Comparison of ENCODE assay signal across 8 cellular contexts in genomic region chr11:86244522-86245368, GRCh38. TPM values are rescaled to one million over a fixed set of nuclear protein-coding genes. Genes with fewer than 3 reads are reported as not detected.
A peak's percentile ranks its signal among the peaks of the same experiment; 100 is the strongest.
DNase-seq lines count a peak whose midpoint lies in the region; ATAC-seq and TF ChIP-seq lines count a peak whose summit lies in the region.

Gene EED, plus strand, starts transcription at chr11:86244753. Its CDS starts 477 bp downstream, at chr11:86245230.

- peak within 1 kb of the TSS; percentile 97 to 98 for H3K27ac ChIP-seq in mucosa of rectum (ENCODE audit: low read depth in 2 of 2, low read length in 2 of 2)

- H3K36me3 ChIP-seq in mucosa of rectum (ENCODE audit: control insufficient read depth in 2 of 2, insufficient read depth in 2 of 2, low read length in 2 of 2) = no peaks in the 10 kb centered on the region

- H3K27me3 Mint-ChIP-seq in IgD-negative memory B cell = no peaks in the 10 kb centered on the region

- H3K9me3 ChIP-seq in mucosa of rectum (ENCODE audit: control insufficient read depth in 2 of 2, low read length in 2 of 2) = no peaks in the 10 kb centered on the region

- peaks cover 25 to 36% (median 29%) of the 10 kb centered on the region in 3 donors for H3K4me1 Mint-ChIP-seq in IgD-negative memory B cell

- H3K9ac ChIP-seq in mucosa of rectum (ENCODE audit: low read depth in 1 of 2, low read length in 2 of 2) = peak within 1 kb of the TSS; percentile 97 to 99

- H3K4me1 ChIP-seq in mucosa of rectum (ENCODE audit: control insufficient read depth in 2 of 2, insufficient read depth in 2 of 2, low read length in 2 of 2) = peaks cover 21 to 22% of the 10 kb centered on the region in 2 donors

- no peaks in the 10 kb centered on the region for H3K27me3 ChIP-seq in mucosa of rectum (ENCODE audit: control insufficient read depth in 2 of 2, insufficient read depth in 2 of 2, low read length in 2 of 2)

- peak; percentile 58 for ATAC-seq in GM21576 (IDR thresholded peaks at IDR 0.05; ENCODE audit: unreplicated experiment)

- peak within 1 kb of the TSS; percentile 98 to 100 for H3K4me3 ChIP-seq in mucosa of rectum (ENCODE audit: low read length in 2 of 2)

- no peak within 1 kb of the TSS for H3K27ac Mint-ChIP-seq in IgD-negative memory B cell

- DNase-seq in DMS114 treated with DMSO at 0.1 percent for 48 hours (lab: John Stamatoyannopoulos, UW; ENCODE audit: unreplicated experiment) = peak; percentile 91
- peak; percentile 100 for DNase-seq in OCI-M1 (lab: John Stamatoyannopoulos, UW)
- DNase-seq in activated T-cell treated with anti-CD3 and anti-CD28 coated beads for 4 hours = peak; percentile 88
- peak; percentile 97 for DNase-seq in erythroblast (lab: John Stamatoyannopoulos, UW)
- DNase-seq in stimulated activated CD8-positive, alpha-beta memory T cell treated with anti-CD3 and anti-CD28 coated beads, Interleukin-4, amount 100 ng/mL, for 48 hours = peak; percentile 95

- peak; percentile 94 for TF ChIP-seq POLR2A in erythroblast (IDR thresholded peaks at IDR 0.05; ENCODE audit: low read length)

- no peaks in the 10 kb centered on the region for H3K9me3 Mint-ChIP-seq in IgD-negative memory B cell

- H3K4me3 Mint-ChIP-seq in IgD-negative memory B cell = no peak within 1 kb of the TSS

- H3K36me3 Mint-ChIP-seq in IgD-negative memory B cell = no peaks in the 10 kb centered on the region

RNA-seq across cellular contexts. Expression of gene EED, which starts in this region (rescaled TPM):
- 20.2 TPM for polyA plus RNA-seq in IgD-negative memory B cell

Comparison
In these comparisons a context has a peak if more than half of its experiments do, and no peak if none do; other contexts are left out.
1. Peak in every context shown above with its lines: DNase-seq, ATAC-seq, H3K4me3 ChIP-seq and H3K27ac ChIP-seq.